In genomic region chr6:111381126-111381525, GRCh38 we compare ENCODE assay signal across 22 cellular contexts.
"Had no signal": no experiment of that assay in that cellular context is flagged by ENCODE, and none has a peak within 500 bp of the region (broad histone marks: within the 10 kb centered on the region; RNA-seq: fewer than 3 reads in every experiment).

No MANE protein-coding gene starts in this region.

- H3K9me3 Mint-ChIP-seq: activated CD4-positive, alpha-beta T cell treated with anti-CD3 and anti-CD28 coated beads, Interleukin-2, amount 10 ng/mL, durations not matched to agents 24 days and 14 days; activated naive CD4-positive, alpha-beta T cell treated with anti-CD3 and anti-CD28 coated beads, Interleukin-2, amount 50 U/mL, for 24 hours; dendritic cell treated with granulocyte-macrophage colony-stimulating factor and Interleukin-4, amounts not matched to agents 40 ng/mL and 50 ng/mL, for 4 days; natural killer cell treated with Interleukin-12 subunit alpha and Interleukin-12 subunit beta and Interleukin-15 and Interleukin-18, amount 100 ng/mL, for 72 hours had no signal

- H3K9me3 ChIP-seq: esophagus muscularis mucosa, neutrophil, pancreas, right lobe of liver, thyroid gland had no signal

- DNase-seq: activated CD4-positive, alpha-beta T cell treated with anti-CD3 and anti-CD28 coated beads, Interleukin-2, amount 10 ng/mL, durations not matched to agents 24 days and 14 days; activated CD4-positive, CD25-positive, alpha-beta regulatory T cell; activated CD8-positive, alpha-beta memory T cell treated with anti-CD3 and anti-CD28 coated beads, Interleukin-2, amount 50 U/mL, for 4 hours; activated effector memory CD4-positive, alpha-beta T cell treated with anti-CD3 and anti-CD28 coated beads, Interleukin-2, amount 50 U/mL, for 16 hours; activated T-cell treated with anti-CD3 and anti-CD28 coated beads, Interleukin-2, amount 50 U/mL, for 48 hours; effector CD8-positive, alpha-beta T cell; glutamatergic neuron; kidney; pancreas; right lobe of liver; stimulated activated CD8-positive, alpha-beta memory T cell treated with anti-CD3 and anti-CD28 coated beads, Interleukin-4, amount 100 ng/mL, for 48 hours; stimulated activated naive CD4-positive, alpha-beta T cell treated with Interleukin-2 at 50 U/mL for 16 hours; T1000; thyroid gland had no signal

- H3K4me3 ChIP-seq: esophagus muscularis mucosa, lung, pancreas, right lobe of liver, thyroid gland had no signal

- H3K4me3 Mint-ChIP-seq: activated CD4-positive, alpha-beta T cell treated with anti-CD3 and anti-CD28 coated beads, Interleukin-2, amount 10 ng/mL, durations not matched to agents 24 days and 14 days; activated naive CD4-positive, alpha-beta T cell treated with anti-CD3 and anti-CD28 coated beads, Interleukin-2, amount 50 U/mL, for 24 hours; dendritic cell treated with granulocyte-macrophage colony-stimulating factor and Interleukin-4, amounts not matched to agents 40 ng/mL and 50 ng/mL, for 4 days; mesothelial cell of epicardium; natural killer cell treated with Interleukin-12 subunit alpha and Interleukin-12 subunit beta and Interleukin-15 and Interleukin-18, amount 100 ng/mL, for 72 hours had no signal

- H3K27ac Mint-ChIP-seq: activated CD4-positive, alpha-beta T cell treated with anti-CD3 and anti-CD28 coated beads, Interleukin-2, amount 10 ng/mL, durations not matched to agents 24 days and 14 days; activated naive CD4-positive, alpha-beta T cell treated with anti-CD3 and anti-CD28 coated beads, Interleukin-2, amount 50 U/mL, for 24 hours; dendritic cell treated with granulocyte-macrophage colony-stimulating factor and Interleukin-4, amounts not matched to agents 40 ng/mL and 50 ng/mL, for 4 days; mesothelial cell of epicardium; natural killer cell treated with Interleukin-12 subunit alpha and Interleukin-12 subunit beta and Interleukin-15 and Interleukin-18, amount 100 ng/mL, for 72 hours had no signal

- H3K4me1 ChIP-seq: pancreas, right lobe of liver had no signal

- H3K27ac ChIP-seq: esophagus muscularis mucosa, neutrophil, pancreas, right lobe of liver, thyroid gland had no signal

- H3K4me1 Mint-ChIP-seq: activated naive CD4-positive, alpha-beta T cell treated with anti-CD3 and anti-CD28 coated beads, Interleukin-2, amount 50 U/mL, for 24 hours; mesothelial cell of epicardium had no signal

- ATAC-seq: left lobe of liver; natural killer cell treated with Interleukin-12 subunit alpha and Interleukin-12 subunit beta and Interleukin-15 and Interleukin-18, amount 100 ng/mL, for 72 hours; pancreas; right lobe of liver had no signal

- H3K27me3 ChIP-seq: esophagus muscularis mucosa, neutrophil, pancreas, right lobe of liver, thyroid gland had no signal
